ENCODE assay signal across 1 cellular context in the genomic region with DNA sequence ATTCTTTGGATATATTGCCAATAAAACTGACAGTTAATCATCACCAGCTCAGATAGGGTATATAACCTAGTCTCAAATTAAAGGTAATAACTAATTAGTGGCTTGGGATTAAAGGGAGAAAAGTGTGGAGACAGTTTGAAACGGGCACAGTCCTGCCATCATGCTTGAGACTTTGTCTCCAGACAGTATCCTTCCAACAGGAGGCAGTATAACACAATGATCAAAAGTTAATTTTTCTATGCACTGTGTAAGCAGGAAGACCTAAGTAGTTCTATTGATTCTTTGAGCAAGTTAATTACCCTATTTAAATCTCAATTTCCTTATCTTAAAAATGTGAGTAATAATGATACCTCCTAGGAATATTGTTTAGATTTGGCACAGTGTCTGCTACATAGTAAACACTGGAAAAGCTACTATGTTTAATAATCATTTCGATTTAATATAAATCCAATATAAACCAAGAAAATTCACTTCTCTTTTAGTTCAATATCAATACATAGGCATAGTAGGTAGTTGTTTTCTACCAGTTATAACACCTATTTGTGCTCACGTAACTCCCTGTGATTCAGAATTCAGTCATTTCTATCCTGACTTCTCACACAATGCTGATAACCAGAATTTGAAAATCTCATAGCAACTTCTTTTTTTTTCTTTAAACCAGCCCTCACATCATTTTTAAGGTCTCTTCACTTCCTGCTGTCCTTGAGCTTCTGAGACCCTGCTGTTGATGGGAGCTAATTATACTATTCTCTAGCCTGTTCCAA.
TF ChIP-seq lines count a peak whose summit lies in the region.

No MANE protein-coding gene starts in this region.

TF ChIP-seq in IMR-90, 13 proteins besides CTCF, POLR2A, EP300 and RAD21 (continued from another document):
- TF ChIP-seq, protein P1, sequence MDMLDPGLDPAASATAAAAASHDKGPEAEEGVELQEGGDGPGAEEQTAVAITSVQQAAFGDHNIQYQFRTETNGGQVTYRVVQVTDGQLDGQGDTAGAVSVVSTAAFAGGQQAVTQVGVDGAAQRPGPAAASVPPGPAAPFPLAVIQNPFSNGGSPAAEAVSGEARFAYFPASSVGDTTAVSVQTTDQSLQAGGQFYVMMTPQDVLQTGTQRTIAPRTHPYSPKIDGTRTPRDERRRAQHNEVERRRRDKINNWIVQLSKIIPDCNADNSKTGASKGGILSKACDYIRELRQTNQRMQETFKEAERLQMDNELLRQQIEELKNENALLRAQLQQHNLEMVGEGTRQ (IDR thresholded peaks at IDR 0.05; ENCODE audit: low read depth, low read length): no peak
- TF ChIP-seq SMC3 (IDR thresholded peaks at IDR 0.05; ENCODE audit: low read depth, low read length) (peak; percentile 74), CEBPB (IDR thresholded peaks at IDR 0.05; ENCODE audit: low read depth, low read length) (no peak)
TF ChIP-seq in IMR-90: peak in this region for 1.
